ENCODE assay signal across 1 cellular context in genomic region chr3:149401215-149401925, GRCh38.
TF ChIP-seq lines count a peak whose summit lies in the region.

No MANE protein-coding gene starts in this region.

TF ChIP-seq in HepG2, 621 proteins besides CTCF, POLR2A, EP300 and RAD21 (continued from another document and continues in another):
- TF ChIP-seq AGO2 (optimal IDR thresholded peaks at IDR 0.05; ENCODE audit: low read depth, low read length) (no peak), NR2F1 (CRISPR knock-in tag; IDR thresholded peaks at IDR 0.05) (no peak), TARDBP (CRISPR knock-in tag; IDR thresholded peaks at IDR 0.05) (peak; percentile 73; the same call in 1 of the 2 replicates), HDAC2 (CRISPR knock-in tag; IDR thresholded peaks at IDR 0.05) (peak; percentile 92), CEBPG (CRISPR knock-in tag; IDR thresholded peaks at IDR 0.05) (peak; percentile 95), FOXA3 (CRISPR knock-in tag; IDR thresholded peaks at IDR 0.05) (peak; percentile 99), GMEB1 (CRISPR knock-in tag; IDR thresholded peaks at IDR 0.05; ENCODE audit: borderline replicate concordance) (no peak; the same call in 1 of the 2 replicates), ZNF883 (CRISPR knock-in tag; IDR thresholded peaks at IDR 0.05; ENCODE audit: not compliant biosample characterization) (no peak), FOXK2 (IDR thresholded peaks at IDR 0.05) (peak; percentile 76), ZNF407 (CRISPR knock-in tag; IDR thresholded peaks at IDR 0.05; ENCODE audit: not compliant biosample characterization) (no peak), KDM6A (CRISPR knock-in tag; IDR thresholded peaks at IDR 0.05; ENCODE audit: low read depth) (peak; percentile 95), PREB (CRISPR knock-in tag; IDR thresholded peaks at IDR 0.05) (no peak), ATF5 (CRISPR knock-in tag; IDR thresholded peaks at IDR 0.05; ENCODE audit: low read depth) (no peak), HMGXB4 (CRISPR knock-in tag; IDR thresholded peaks at IDR 0.05; ENCODE audit: borderline replicate concordance in 1 of 2, low read depth in 1 of 2) (peak in 1 of 2 experiments; percentile 35; a peak in 1 of 4 replicates), HNF4G (IDR thresholded peaks at IDR 0.05; ENCODE audit: borderline replicate concordance, low read depth, low read length) (peak; percentile 80), HNF4G (CRISPR knock-in tag; IDR thresholded peaks at IDR 0.05; ENCODE audit: borderline replicate concordance, low read depth) (no peak), ZNF280D (CRISPR knock-in tag; IDR thresholded peaks at IDR 0.05) (peak; percentile 41), DDIT3 (CRISPR knock-in tag; IDR thresholded peaks at IDR 0.05) (peak; percentile 27; the same call in 1 of the 2 replicates), ZNF329 (CRISPR knock-in tag; IDR thresholded peaks at IDR 0.05; ENCODE audit: low read depth) (no peak), ZNF326 (CRISPR knock-in tag; IDR thresholded peaks at IDR 0.05; ENCODE audit: borderline replicate concordance) (no peak), ZNF572 (CRISPR knock-in tag; IDR thresholded peaks at IDR 0.05) (no peak), ZXDC (CRISPR knock-in tag; IDR thresholded peaks at IDR 0.05) (no peak), ZMAT3 (CRISPR knock-in tag; conservative IDR thresholded peaks at IDR 0.05) (no peak), CENPX (CRISPR knock-in tag; IDR thresholded peaks at IDR 0.05) (no peak), TBX3 (IDR thresholded peaks at IDR 0.05; ENCODE audit: borderline replicate concordance) (peak; percentile 89; the same call in 1 of the 2 replicates), RBM39 (IDR thresholded peaks at IDR 0.05; ENCODE audit: low read depth, low read length, poor library complexity, severe bottlenecking) (no peak), ERF (CRISPR knock-in tag; IDR thresholded peaks at IDR 0.05) (peak; percentile 38; the same call in 1 of the 2 replicates), ZNF331 (CRISPR knock-in tag; IDR thresholded peaks at IDR 0.05) (peak; percentile 62; the same call in 1 of the 2 replicates), IRF2 (CRISPR knock-in tag; IDR thresholded peaks at IDR 0.05) (peak; percentile 90; the same call in 1 of the 2 replicates), KAT8 (CRISPR knock-in tag; IDR thresholded peaks at IDR 0.05) (peak; percentile 71), SATB2 (CRISPR knock-in tag; IDR thresholded peaks at IDR 0.05) (peak; percentile 78; the same call in 1 of the 2 replicates), ETV6 (CRISPR knock-in tag; conservative IDR thresholded peaks at IDR 0.05) (no peak), SP1 (IDR thresholded peaks at IDR 0.05) (no peak), SP1 (CRISPR knock-in tag; IDR thresholded peaks at IDR 0.05) (no peak), CREBL2 (CRISPR knock-in tag; IDR thresholded peaks at IDR 0.05; ENCODE audit: borderline replicate concordance) (no peak), SP4 (CRISPR knock-in tag; IDR thresholded peaks at IDR 0.05) (no peak), ZNF841 (CRISPR knock-in tag; IDR thresholded peaks at IDR 0.05; ENCODE audit: borderline replicate concordance) (no peak), GMEB2 (CRISPR knock-in tag; IDR thresholded peaks at IDR 0.05; ENCODE audit: low read depth) (no peak; the same call in 1 of the 2 replicates), NFE2L1 (CRISPR knock-in tag; IDR thresholded peaks at IDR 0.05; ENCODE audit: borderline replicate concordance) (no peak), HMG20B (CRISPR knock-in tag; conservative IDR thresholded peaks at IDR 0.05) (peak; percentile 82; the same call in 1 of the 2 replicates)
